ENCODE assay signal across 24 cellular contexts in the genomic region with DNA sequence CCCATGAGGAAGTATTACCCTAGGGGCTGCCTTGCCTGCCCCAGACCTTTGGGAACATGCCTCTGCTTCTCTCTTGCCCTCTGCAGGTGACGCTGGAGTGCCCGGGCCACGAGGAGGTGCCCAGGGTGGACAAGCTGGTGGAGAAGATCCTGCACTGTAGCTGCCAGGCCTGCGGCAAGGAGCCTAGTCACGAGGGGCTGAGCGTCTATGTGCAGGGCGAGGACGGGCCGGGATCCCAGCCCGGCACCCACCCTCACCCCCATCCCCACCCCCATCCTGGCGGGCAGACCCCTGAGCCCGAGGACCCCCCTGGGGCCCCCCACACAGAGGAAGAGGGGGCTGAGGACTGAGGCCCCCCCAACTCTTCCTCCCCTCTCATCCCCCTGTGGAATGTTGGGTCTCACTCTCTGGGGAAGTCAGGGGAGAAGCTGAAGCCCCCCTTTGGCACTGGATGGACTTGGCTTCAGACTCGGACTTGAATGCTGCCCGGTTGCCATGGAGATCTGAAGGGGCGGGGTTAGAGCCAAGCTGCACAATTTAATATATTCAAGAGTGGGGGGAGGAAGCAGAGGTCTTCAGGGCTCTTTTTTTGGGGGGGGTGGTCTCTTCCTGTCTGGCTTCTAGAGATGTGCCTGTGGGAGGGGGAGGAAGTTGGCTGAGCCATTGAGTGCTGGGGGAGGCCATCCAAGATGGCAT. TPM values are rescaled to one million over a fixed set of nuclear protein-coding genes. Genes with fewer than 3 reads are reported as not detected.
"Had no signal": no experiment of that assay in that cellular context is flagged by ENCODE, and none has a peak within 500 bp of the region (broad histone marks: within the 10 kb centered on the region; RNA-seq: fewer than 3 reads in every experiment).

No MANE protein-coding gene starts in this region.

- H3K9me3 ChIP-seq: heart left ventricle, left lung, prostate gland, right atrium auricular region, suprapubic skin, transverse colon, uterus had no signal

- H3K36me3 Mint-ChIP-seq: brain had no signal

- H3K4me3 Mint-ChIP-seq: activated CD8-positive, alpha-beta T cell treated with anti-CD3 and anti-CD28 coated beads, Interleukin-2, amount 10 ng/mL, durations not matched to agents 7 days and 5 days; activated naive CD4-positive, alpha-beta T cell treated with anti-CD3 and anti-CD28 coated beads for 36 hours; activated T-cell treated with anti-CD3 and anti-CD28 coated beads, Interleukin-2, amount 50 U/mL, for 24 hours; brain; stimulated activated naive CD8-positive, alpha-beta T cell treated with anti-CD3 and anti-CD28 coated beads, Interleukin-15, amount 100 ng/mL, for 72 hours had no signal

- H3K4me1 ChIP-seq: foreskin keratinocyte had no signal

- ATAC-seq: activated CD8-positive, alpha-beta T cell treated with anti-CD3 and anti-CD28 coated beads, Interleukin-2, amount 10 ng/mL, durations not matched to agents 7 days and 5 days; foreskin keratinocyte; heart left ventricle; left lung; stimulated activated naive CD8-positive, alpha-beta T cell treated with anti-CD3 and anti-CD28 coated beads, Interleukin-15, amount 100 ng/mL, for 72 hours had no signal

- H3K27ac Mint-ChIP-seq: activated CD8-positive, alpha-beta T cell treated with anti-CD3 and anti-CD28 coated beads, Interleukin-2, amount 10 ng/mL, durations not matched to agents 7 days and 5 days; activated naive CD4-positive, alpha-beta T cell treated with anti-CD3 and anti-CD28 coated beads for 36 hours; activated T-cell treated with anti-CD3 and anti-CD28 coated beads, Interleukin-2, amount 50 U/mL, for 24 hours; stimulated activated naive CD8-positive, alpha-beta T cell treated with anti-CD3 and anti-CD28 coated beads, Interleukin-15, amount 100 ng/mL, for 72 hours had no signal

- H3K27me3 ChIP-seq: dorsolateral prefrontal cortex, right atrium auricular region, suprapubic skin, uterus had no signal

- FAIRE-seq: kidney had no signal

- H3K9me3 Mint-ChIP-seq: activated naive CD4-positive, alpha-beta T cell treated with anti-CD3 and anti-CD28 coated beads for 36 hours; activated T-cell treated with anti-CD3 and anti-CD28 coated beads, Interleukin-2, amount 50 U/mL, for 24 hours; brain; stimulated activated naive CD8-positive, alpha-beta T cell treated with anti-CD3 and anti-CD28 coated beads, Interleukin-15, amount 100 ng/mL, for 72 hours had no signal

- DNase-seq: activated CD4-positive, alpha-beta T cell treated with anti-CD3 and anti-CD28 coated beads for 48 hours; activated CD4-positive, CD25-positive, alpha-beta regulatory T cell; activated CD8-positive, alpha-beta T cell treated with anti-CD3 and anti-CD28 coated beads, Interleukin-2, amount 10 ng/mL, durations not matched to agents 7 days and 5 days; activated naive CD4-positive, alpha-beta T cell treated with anti-CD3 and anti-CD28 coated beads for 36 hours; activated T-cell treated with anti-CD3 and anti-CD28 coated beads, Interleukin-2, amount 50 U/mL, for 24 hours; anterior cingulate cortex; caudate nucleus; foreskin keratinocyte; kidney; mammary epithelial cell; stimulated activated naive CD8-positive, alpha-beta T cell treated with anti-CD3 and anti-CD28 coated beads, Interleukin-15, amount 100 ng/mL, for 72 hours; T-helper 9 cell; transverse colon; uterus had no signal

- H3K27ac ChIP-seq: dorsolateral prefrontal cortex, epithelial cell of prostate, foreskin keratinocyte, heart left ventricle, left lung, prostate gland, right atrium auricular region, suprapubic skin, transverse colon, uterus had no signal

- H3K36me3 ChIP-seq: left lung, uterus had no signal

- H3K4me3 ChIP-seq: dorsolateral prefrontal cortex, heart left ventricle, left lung, prostate gland, right atrium auricular region, suprapubic skin, transverse colon, uterus had no signal

RNA-seq across cellular contexts. Expression of a gene that starts 7.7 kb away (rescaled TPM):
- total RNA-seq: activated CD8-positive, alpha-beta T cell treated with anti-CD3 and anti-CD28 coated beads, Interleukin-2, amount 10 ng/mL, durations not matched to agents 7 days and 5 days; foreskin keratinocyte; heart left ventricle; kidney; left lung; mammary epithelial cell; myocyte; prostate gland; right atrium auricular region; transverse colon; uterus had no signal
- polyA plus RNA-seq: foreskin keratinocyte, heart left ventricle, mammary epithelial cell, neural cell had no signal
